ENCODE assay signal across 8 cellular contexts in genomic region chr21:25283720-25284119, GRCh38.
DNase-seq lines count a peak whose midpoint lies in the region; ATAC-seq, FAIRE-seq and TF ChIP-seq lines count a peak whose summit lies in the region.

No MANE protein-coding gene starts in this region.

- H3K9ac ChIP-seq in NT2/D1 (ENCODE audit: insufficient read length, low read depth), result no peak overlapping the region

- no peak overlapping the region for H3K4me3 Mint-ChIP-seq in CD14-positive monocyte

- peak; percentile 57 for FAIRE-seq in GM12892 (lab: Jason Lieb, UNC)

- DNase-seq in AG04449 (ENCODE audit: low read depth, low spot score), result no peak
- no peak for DNase-seq in GM12892 (ENCODE audit: insufficient read length)
- peak; percentile 44 for DNase-seq in NT2/D1 (ENCODE audit: low read depth, low spot score)
- peak; percentile 69 for DNase-seq in fibroblast of peridontal ligament (ENCODE audit: extremely low read depth)
- no peak for DNase-seq in CD14-positive monocyte (ENCODE audit: low spot score)
- DNase-seq in T-helper 9 cell, result no peak

- no peaks in the 10 kb centered on the region for H3K4me1 Mint-ChIP-seq in CD14-positive monocyte

- H3K36me3 Mint-ChIP-seq in CD14-positive monocyte, result no peaks in the 10 kb centered on the region

- H3K27ac Mint-ChIP-seq in CD14-positive monocyte, result no peak overlapping the region

- POLR2A ChIA-PET in AG04449 (lab: Yijun Ruan, JAX), result no interaction called here

- CTCF ChIA-PET in AG04449 (lab: Yijun Ruan, JAX), result interaction anchor here (0.6 to 4.4 kb wide), 27 partner anchors 9 to 387 kb away, joined by 3 to 47 read pairs (median 4); no protein-coding TSS in a partner anchor

- TF ChIP-seq CTCF in AG04449 (IDR thresholded peaks at IDR 0.05; ENCODE audit: insufficient read depth, low read length, missing control alignments) (peak; percentile 32), CD14-positive monocyte (IDR thresholded peaks at IDR 0.05) (no peak)

- TF ChIP-seq POLR2A in GM12892 (IDR thresholded peaks at IDR 0.05; ENCODE audit: low read depth, low read length), result no peak

- H3K9me3 ChIP-seq in NT2/D1 (ENCODE audit: insufficient read depth, low read length), result peaks cover 5% of the 10 kb centered on the region

- intact Hi-C loops in CD14-positive monocyte (cut with micrococcal nuclease), result no loop called here

- no peak for ATAC-seq in HG03196 (IDR thresholded peaks at IDR 0.05; ENCODE audit: unreplicated experiment)
- no peak for ATAC-seq in HG02938 (IDR thresholded peaks at IDR 0.05; ENCODE audit: unreplicated experiment)

- H3K27me3 ChIP-seq in NT2/D1 (ENCODE audit: insufficient read depth, insufficient read length), result no peaks in the 10 kb centered on the region

- H3K4me1 ChIP-seq in NT2/D1 (ENCODE audit: insufficient read depth, insufficient read length), result no peaks in the 10 kb centered on the region

- H3K36me3 ChIP-seq in NT2/D1 (ENCODE audit: insufficient read depth, insufficient read length, low read length), result no peaks in the 10 kb centered on the region

- H3K4me3 ChIP-seq in AG04449 (ENCODE audit: low read depth, low read length), result no peak overlapping the region
- H3K4me3 ChIP-seq in NT2/D1 (ENCODE audit: insufficient read length, low read depth), result no peak overlapping the region

- peaks cover 0 to 1% (median 0%) of the 10 kb centered on the region in 3 donors for H3K27me3 Mint-ChIP-seq in CD14-positive monocyte (ENCODE audit: low read depth in 3 of 3)

- H3K9me3 Mint-ChIP-seq in CD14-positive monocyte, result no peaks in the 10 kb centered on the region

Comparison
In these comparisons a context has a peak if more than half of its experiments do, and no peak if none do; other contexts are left out.
1. DNase-seq: peak in NT2/D1 (single experiment) and fibroblast of peridontal ligament (single experiment); none in AG04449 (single experiment), GM12892 (single experiment), CD14-positive monocyte (single experiment) and T-helper 9 cell (single experiment).